In the genomic region with DNA sequence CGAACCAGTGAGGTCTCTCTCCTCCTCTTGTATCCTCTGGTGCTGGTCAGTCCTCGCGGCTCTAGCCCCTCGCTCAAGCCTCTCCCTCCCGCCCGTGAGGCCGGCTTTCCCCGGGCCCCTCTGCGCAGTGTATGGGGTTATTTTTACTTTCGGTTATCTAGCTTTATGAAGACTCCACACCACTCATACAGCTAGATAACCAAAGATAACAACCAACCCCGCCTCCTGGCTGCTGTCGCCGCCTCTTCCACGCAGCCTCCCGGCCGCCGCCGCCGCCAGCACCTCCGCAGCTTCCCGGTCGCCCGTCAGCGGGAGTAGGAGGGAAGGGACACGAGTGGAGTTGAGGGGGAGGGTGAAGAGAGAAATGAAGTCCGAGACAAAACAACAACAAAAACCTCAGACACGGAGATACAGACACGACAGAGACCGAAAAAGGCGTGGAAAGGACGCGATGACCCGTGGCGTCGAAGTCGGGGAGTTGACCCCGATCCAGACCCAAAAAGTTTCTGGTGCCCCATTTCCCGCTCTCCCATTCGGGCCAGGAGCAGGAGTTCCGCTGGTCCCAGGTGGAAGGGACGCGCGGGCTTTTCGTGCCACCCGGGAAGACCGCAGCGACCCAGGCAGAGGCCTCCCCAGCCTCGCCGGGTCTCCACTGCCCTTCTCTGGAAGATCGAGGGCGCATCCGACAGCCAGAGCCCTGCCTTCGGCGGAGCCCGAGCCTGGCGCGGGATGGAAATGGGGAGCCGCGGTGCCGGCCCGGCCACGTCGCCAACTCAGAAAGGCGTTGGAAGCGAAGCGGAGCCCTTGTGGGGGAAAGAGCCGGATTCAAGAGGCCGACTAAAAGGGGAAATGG, we compare ENCODE assay signal across 8 cellular contexts. TPM values are rescaled to one million over a fixed set of nuclear protein-coding genes. Genes with fewer than 3 reads are reported as not detected.
DNase-seq lines count a peak whose midpoint lies in the region; ATAC-seq and TF ChIP-seq lines count a peak whose summit lies in the region.

No MANE protein-coding gene starts in this region.

- peaks cover 42% of the 10 kb centered on the region for H3K27me3 ChIP-seq in CD8-positive, alpha-beta memory T cell (ENCODE audit: insufficient read depth, low read length, poor library complexity, severe bottlenecking)
- H3K27me3 ChIP-seq in HUES6 (ENCODE audit: control insufficient read depth, insufficient read depth, low read length) (peaks cover 99% of the 10 kb centered on the region), left lung (peaks cover 82 to 100% of the 10 kb centered on the region in 2 donors)

- DNase-seq in CD8-positive, alpha-beta memory T cell = peak; percentile 38 to 65 (median 52)
- DNase-seq in left lung (no peak), NCI-H2196 (lab: John Stamatoyannopoulos, UW; ENCODE audit: unreplicated experiment) (no peak), left lobe of liver (ENCODE audit: low spot score) (no peak), GDM1 (lab: John Stamatoyannopoulos, UW) (no peak)

- H3K27me3 Mint-ChIP-seq in CD8-positive, alpha-beta memory T cell = peaks cover 14 to 71% of the 10 kb centered on the region in 2 donors
- H3K27me3 Mint-ChIP-seq in activated T-helper 17 cell treated with anti-CD3 and anti-CD28 coated beads, Interleukin-2, amount 50 U/mL, for 72 hours = peaks cover 34% of the 10 kb centered on the region

- intact Hi-C loops in left lung (cut with DNase I) = no loop called here

- no peak for TF ChIP-seq CTCF in left lung (IDR thresholded peaks at IDR 0.05)

- H3K4me3 Mint-ChIP-seq in CD8-positive, alpha-beta memory T cell = peak overlapping the region; percentile 91 to 97 (median 93)
- peak overlapping the region; percentile 88 for H3K4me3 Mint-ChIP-seq in activated T-helper 17 cell treated with anti-CD3 and anti-CD28 coated beads, Interleukin-2, amount 50 U/mL, for 72 hours

- H3K9me3 ChIP-seq in CD8-positive, alpha-beta memory T cell (ENCODE audit: low read length) = no peaks in the 10 kb centered on the region
- H3K9me3 ChIP-seq in HUES6 (ENCODE audit: control insufficient read depth, insufficient read depth, low read depth, low read length) = no peaks in the 10 kb centered on the region
- no peaks in the 10 kb centered on the region for H3K9me3 ChIP-seq in left lung

- H3K9me3 Mint-ChIP-seq in CD8-positive, alpha-beta memory T cell = no peaks in the 10 kb centered on the region
- no peaks in the 10 kb centered on the region for H3K9me3 Mint-ChIP-seq in activated T-helper 17 cell treated with anti-CD3 and anti-CD28 coated beads, Interleukin-2, amount 50 U/mL, for 72 hours

- H3K9ac ChIP-seq in HUES6 (ENCODE audit: low read length) = peak overlapping the region; percentile 45

- ATAC-seq in activated T-helper 17 cell treated with anti-CD3 and anti-CD28 coated beads, Interleukin-2, amount 50 U/mL, for 72 hours (replicated peaks) = peak; percentile 68
- ATAC-seq in left lung = peak; percentile 7
- no peak for ATAC-seq in left lobe of liver

- H3K27ac ChIP-seq in CD8-positive, alpha-beta memory T cell (ENCODE audit: low read depth, low read length) = peak overlapping the region; percentile 68
- no peak overlapping the region for H3K27ac ChIP-seq in HUES6 (ENCODE audit: low read depth, low read length)
- no peak overlapping the region for H3K27ac ChIP-seq in left lung
- H3K27ac ChIP-seq in temporal lobe (ENCODE audit: low read depth, low read length) = peak overlapping the region; percentile 73

- peak overlapping the region; percentile 51 to 98 (median 90) for H3K27ac Mint-ChIP-seq in CD8-positive, alpha-beta memory T cell
- H3K27ac Mint-ChIP-seq in activated T-helper 17 cell treated with anti-CD3 and anti-CD28 coated beads, Interleukin-2, amount 50 U/mL, for 72 hours = peak overlapping the region; percentile 70

- H3K36me3 ChIP-seq in CD8-positive, alpha-beta memory T cell (ENCODE audit: insufficient read depth, low read length) = no peaks in the 10 kb centered on the region
- no peaks in the 10 kb centered on the region for H3K36me3 ChIP-seq in HUES6 (ENCODE audit: control insufficient read depth, insufficient read depth, low read length)
- no peaks in the 10 kb centered on the region for H3K36me3 ChIP-seq in left lung

- peak overlapping the region; percentile 62 for H3K4me3 ChIP-seq in CD8-positive, alpha-beta memory T cell (ENCODE audit: low read length)
- H3K4me3 ChIP-seq in HUES6 (ENCODE audit: low read depth, low read length) (peak overlapping the region; percentile 60), left lung (peak overlapping the region in 1 of 2 donors; percentile 42)

- H3K36me3 Mint-ChIP-seq in CD8-positive, alpha-beta memory T cell = peaks cover 0 to 4% (median 3%) of the 10 kb centered on the region in 3 donors
- peaks cover 5% of the 10 kb centered on the region for H3K36me3 Mint-ChIP-seq in activated T-helper 17 cell treated with anti-CD3 and anti-CD28 coated beads, Interleukin-2, amount 50 U/mL, for 72 hours (ENCODE audit: low read depth)

- CTCF ChIA-PET in CD8-positive, alpha-beta memory T cell (lab: Charles Lee) = interaction anchor here (0.6 to 4.6 kb wide), 10 partner anchors 11 to 194 kb away, joined by 3 to 35 read pairs (median 6); no protein-coding TSS in a partner anchor

- H3K4me1 ChIP-seq in CD8-positive, alpha-beta memory T cell (ENCODE audit: insufficient read depth, low read length) = peaks cover 25% of the 10 kb centered on the region
- H3K4me1 ChIP-seq in HUES6 (ENCODE audit: control insufficient read depth, insufficient read depth, low read length) = peaks cover 25% of the 10 kb centered on the region
- peaks cover 21 to 27% of the 10 kb centered on the region in 2 donors for H3K4me1 ChIP-seq in left lung

- peaks cover 23 to 35% (median 26%) of the 10 kb centered on the region in 3 donors for H3K4me1 Mint-ChIP-seq in CD8-positive, alpha-beta memory T cell
- H3K4me1 Mint-ChIP-seq in activated T-helper 17 cell treated with anti-CD3 and anti-CD28 coated beads, Interleukin-2, amount 50 U/mL, for 72 hours = peaks cover 9% of the 10 kb centered on the region

- POLR2A ChIA-PET in CD8-positive, alpha-beta memory T cell (lab: Charles Lee) = interaction anchor here (0.7 kb wide), 1 partner anchor 35 kb away, joined by 3 read pairs; no protein-coding TSS in a partner anchor

RNA-seq across cellular contexts. Expression of gene RHBG, which starts 51.4 kb away (rescaled TPM):
- total RNA-seq in CD8-positive, alpha-beta memory T cell = not detected
- polyA plus RNA-seq in CD8-positive, alpha-beta memory T cell = not detected
- total RNA-seq in activated T-helper 17 cell treated with anti-CD3 and anti-CD28 coated beads, Interleukin-2, amount 50 U/mL, for 72 hours = not detected
- total RNA-seq in left lung (not detected), temporal lobe (not detected), left lobe of liver (2.8 TPM)

Comparison
In these comparisons a context has a peak if more than half of its experiments do, and no peak if none do; other contexts are left out.
1. DNase-seq: peak in CD8-positive, alpha-beta memory T cell (5 of 5); none in left lung (0 of 2), NCI-H2196 (single experiment), left lobe of liver (single experiment) and GDM1 (single experiment).
2. H3K27ac ChIP-seq: peak in CD8-positive, alpha-beta memory T cell (single experiment) and temporal lobe (single experiment); none in HUES6 (single experiment) and left lung (0 of 2).